Comparison of ENCODE assay signal across 8 cellular contexts in genomic region chr2:126658316-126658909, GRCh38. TPM values are rescaled to one million over a fixed set of nuclear protein-coding genes. Genes with fewer than 3 reads are reported as not detected.
A peak's percentile ranks its signal among the peaks of the same experiment; 100 is the strongest.
DNase-seq lines count a peak whose midpoint lies in the region; ATAC-seq, FAIRE-seq and TF ChIP-seq lines count a peak whose summit lies in the region.

No MANE protein-coding gene starts in this region.

- H4K91ac ChIP-seq in H1 (replicated peaks; ENCODE audit: insufficient read length, low read length): peak overlapping the region; percentile 72

- H3K79me2 ChIP-seq in H1 (ENCODE audit: control insufficient read depth in 1 of 2, insufficient read depth in 2 of 2, low read length in 2 of 2): no peaks in the 10 kb centered on the region

- ATAC-seq in GM19455 (IDR thresholded peaks at IDR 0.05; ENCODE audit: unreplicated experiment) (peak; percentile 17), HG03457 (IDR thresholded peaks at IDR 0.05; ENCODE audit: unreplicated experiment) (peak; percentile 4), HG03520 (IDR thresholded peaks at IDR 0.05; ENCODE audit: unreplicated experiment) (no peak), GM18858 (IDR thresholded peaks at IDR 0.05; ENCODE audit: unreplicated experiment) (no peak)

- H3K36me3 ChIP-seq in H1 (ENCODE audit: control insufficient read depth in 2 of 4, insufficient read depth in 4 of 4, low read length in 3 of 4) (no peaks in the 10 kb centered on the region), small intestine (ENCODE audit: control insufficient read depth in 2 of 2, insufficient read depth in 2 of 2, low read length in 2 of 2) (no peaks in the 10 kb centered on the region)

- POLR2A ChIA-PET in H1 (lab: Charles Lee; ENCODE audit: partially characterized antibody): interaction anchor here (2.0 to 2.1 kb wide), 2 partner anchors 9 to 15 kb away, joined by 5 to 6 read pairs; no protein-coding TSS in a partner anchor

- no peak overlapping the region for H2AFZ ChIP-seq in H1 (ENCODE audit: low read length)

- no peak overlapping the region for H3K14ac ChIP-seq in H1 (ENCODE audit: insufficient read length)

- no peak overlapping the region for H2BK15ac ChIP-seq in H1 (ENCODE audit: low read length)

- H3K4me3 ChIP-seq in H1 (ENCODE audit: extremely low read depth in 1 of 4, insufficient read depth in 2 of 4, low read depth in 3 of 4, low read length in 4 of 4) (peak overlapping the region in 2 of 4 experiments; percentile 18 to 62; a peak in 2 of 8 replicates), small intestine (ENCODE audit: low read depth in 1 of 2, low read length in 2 of 2) (no peak overlapping the region)

- H2BK5ac ChIP-seq in H1 (ENCODE audit: low read depth, low read length): peak overlapping the region; percentile 13; the same call in 1 of the 2 replicates

- no peak overlapping the region; a peak in 1 of 7 replicates for H3K9ac ChIP-seq in H1 (replicated peaks in 1 of 4; ENCODE audit: extremely low read depth in 1 of 4, low read depth in 3 of 4, low read length in 3 of 4)

- H3K4me2 ChIP-seq in H1 (ENCODE audit: insufficient read depth in 1 of 2, low read depth in 2 of 2, low read length in 2 of 2): peak overlapping the region; percentile 72 to 86; a peak in 3 of 4 replicates

- FAIRE-seq in H1 (lab: Jason Lieb, UNC) (no peak), small intestine (lab: Jason Lieb, UNC) (no peak)

- TF ChIP-seq RAD21 in H1 (IDR thresholded peaks at IDR 0.05 in 1 of 2, conservative IDR thresholded peaks at IDR 0.05 in 1 of 2; ENCODE audit: low read depth in 2 of 2, low read length in 2 of 2): no peak

- H3K27ac ChIP-seq in H1 (ENCODE audit: low read depth, low read length): no peak overlapping the region
- H3K27ac ChIP-seq in small intestine (ENCODE audit: low read depth in 1 of 2, low read length in 1 of 2): peak overlapping the region; percentile 74 to 89

- H3K18ac ChIP-seq in H1 (ENCODE audit: extremely low read depth, low read length): peak overlapping the region; percentile 10; the same call in 1 of the 2 replicates

- no peak overlapping the region for H4K8ac ChIP-seq in H1 (ENCODE audit: extremely low read depth, insufficient read depth, low read length)

- TF ChIP-seq EP300 in H1 (IDR thresholded peaks at IDR 0.05; ENCODE audit: borderline replicate concordance in 1 of 2, low read depth in 2 of 2, low read length in 2 of 2): no peak

- H3K9me3 ChIP-seq in H1 (ENCODE audit: insufficient read depth in 2 of 2, low read depth in 1 of 2, low read length in 1 of 2): no peaks in the 10 kb centered on the region
- H3K9me3 ChIP-seq in small intestine (ENCODE audit: control insufficient read depth, low read depth): no peaks in the 10 kb centered on the region

- no peak for TF ChIP-seq POLR2A in H1 (IDR thresholded peaks at IDR 0.05; ENCODE audit: control extremely low read depth in 1 of 2, low read depth in 2 of 2, low read length in 2 of 2)

- CTCF ChIA-PET in H1 (lab: Charles Lee; ENCODE audit: partially characterized antibody): no interaction called here

- H3K56ac ChIP-seq in H1 (replicated peaks; ENCODE audit: insufficient read length, low read depth, low read length): no peak overlapping the region

- DNase-seq in H1 (ENCODE audit: low read depth in 1 of 2, low spot score in 2 of 2) (no peak), small intestine (no peak), iPS-NIHi11 (ENCODE audit: low spot score) (no peak), NCI-H2029 (lab: John Stamatoyannopoulos, UW) (no peak)

- TF ChIP-seq CTCF in H1 (IDR thresholded peaks at IDR 0.05; ENCODE audit: control extremely low read depth in 1 of 3, insufficient read depth in 1 of 3, low read depth in 1 of 3, low read length in 3 of 3): no peak

- H3K23me2 ChIP-seq in H1 (ENCODE audit: low read depth, low read length): peaks cover 11% of the 10 kb centered on the region

- H4K20me1 ChIP-seq in H1 (replicated peaks in 1 of 2; ENCODE audit: control insufficient read depth in 1 of 2, insufficient read depth in 2 of 2, low read length in 2 of 2): peaks cover 0 to 2% of the 10 kb centered on the region in 2 experiments

- H4K5ac ChIP-seq in H1 (ENCODE audit: insufficient read length, low read depth, low read length): no peak overlapping the region

- H2BK20ac ChIP-seq in H1 (ENCODE audit: low read length): peak overlapping the region; percentile 40; the same call in 1 of the 2 replicates

- H3K27me3 ChIP-seq in H1 (replicated peaks in 1 of 4; ENCODE audit: control insufficient read depth in 3 of 4, extremely low read depth in 1 of 4, insufficient read depth in 3 of 4, low read length in 3 of 4): peaks cover 0 to 10% (median 8%) of the 10 kb centered on the region in 4 experiments; a peak in 4 of 7 replicates
- no peaks in the 10 kb centered on the region for H3K27me3 ChIP-seq in small intestine (ENCODE audit: control insufficient read depth in 2 of 2, insufficient read depth in 2 of 2, low read length in 2 of 2)

- H3K4me1 ChIP-seq in H1 (replicated peaks in 1 of 4; ENCODE audit: control insufficient read depth in 3 of 4, insufficient read depth in 4 of 4, low read length in 3 of 4) (peaks cover 16 to 31% (median 21%) of the 10 kb centered on the region in 4 experiments), small intestine (ENCODE audit: control insufficient read depth in 2 of 2, insufficient read depth in 1 of 2, low read depth in 1 of 2, low read length in 1 of 2) (no peaks in the 10 kb centered on the region)

- peak overlapping the region; percentile 94; the same call in 1 of the 2 replicates for H2BK12ac ChIP-seq in H1 (ENCODE audit: low read depth, low read length)

- 89% methylated on average over 2 of the region's 2 CpGs; no CpG with 5 or more reads in 1 of the 2 experiments for WGBS in H1 (ENCODE audit: extremely low coverage in 1 of 2, insufficient coverage in 1 of 2, insufficient read length in 1 of 2, insufficient replicate concordance in 2 of 2, low coverage in 1 of 2, low lambda C conversion rate in 2 of 2, missing lambda C conversion rate in 1 of 2), 2 experiments
- 72 to 80% (median 77%) methylated on average over 2 of the region's 2 CpGs for WGBS in small intestine, 3 donors

- peak overlapping the region; percentile 76 for H2BK120ac ChIP-seq in H1 (replicated peaks; ENCODE audit: low read depth, low read length)

- H3K23ac ChIP-seq in H1 (ENCODE audit: insufficient read length): no peak overlapping the region

- H3K79me1 ChIP-seq in H1 (ENCODE audit: low read depth, low read length): no peaks in the 10 kb centered on the region

- H3K4ac ChIP-seq in H1 (replicated peaks; ENCODE audit: insufficient read length, low read depth, low read length): no peak overlapping the region

- H2AK5ac ChIP-seq in H1 (ENCODE audit: low read depth, low read length): peak overlapping the region; percentile 92; the same call in 1 of the 2 replicates

TF ChIP-seq in H1, 55 proteins besides CTCF, POLR2A, EP300 and RAD21:
- TF ChIP-seq SRF (IDR thresholded peaks at IDR 0.05; ENCODE audit: low read depth, low read length) (no peak), YY1 (IDR thresholded peaks at IDR 0.05; ENCODE audit: low read depth, low read length) (no peak), KDM4A (IDR thresholded peaks at IDR 0.05; ENCODE audit: low read depth, low read length, severe bottlenecking) (no peak), MAX (IDR thresholded peaks at IDR 0.05) (no peak), TAF1 (IDR thresholded peaks at IDR 0.05; ENCODE audit: low read depth, low read length) (no peak), GTF2F1 (IDR thresholded peaks at IDR 0.05; ENCODE audit: borderline replicate concordance, low read depth, low read length) (no peak), KDM5A (IDR thresholded peaks at IDR 0.05; ENCODE audit: low read length) (no peak), ATF3 (IDR thresholded peaks at IDR 0.05; ENCODE audit: insufficient read depth, low read depth, low read length) (no peak), SIX5 (IDR thresholded peaks at IDR 0.05; ENCODE audit: low read depth, low read length) (no peak), HDAC6 (IDR thresholded peaks at IDR 0.05; ENCODE audit: low read depth, low read length) (no peak), TBP (IDR thresholded peaks at IDR 0.05; ENCODE audit: low read depth, low read length) (no peak), EZH2 (IDR thresholded peaks at IDR 0.05; ENCODE audit: low read depth, low read length, severe bottlenecking) (no peak), GABPA (IDR thresholded peaks at IDR 0.05; ENCODE audit: borderline replicate concordance, insufficient read depth, low read length) (no peak)

RNA-seq across cellular contexts. Expression of gene GYPC, which starts 2.5 kb away (rescaled TPM):
- 26.7 and 26.8 TPM in 2 replicates for total RNA-seq in H1 (2021; fragmentation: NEBNext Ultra II Directional; extraction: Animal tissue kit (Norgen Biotek cat#: 25700))
- polyA plus RNA-seq in H1 (2011; rRNA removed): 53.6 and 55.1 TPM in 2 replicates
- 48.8 TPM for polyA plus RNA-seq in H1 (2011; cell fraction: cytosol; rRNA removed)
- 43.8 TPM for polyA plus RNA-seq in H1 (2011; cell fraction: nucleus; rRNA removed)
- 35.4 to 41.6 TPM (median 39.4 TPM) in 4 replicates for polyA plus RNA-seq in H1 (2012, experiment 1 of 2)
- 37.6 TPM for polyA plus RNA-seq in H1 (2012, experiment 2 of 2)
- polyA plus RNA-seq in H1 (2013, experiment 1 of 2): 19.9 TPM
- 21.6 TPM for polyA plus RNA-seq in H1 (2013, experiment 2 of 2)
- polyA minus RNA-seq in H1 (2011; rRNA and poly(A)+ RNA removed): 30.0 and 32.2 TPM in 2 replicates
- 10.3 TPM for polyA minus RNA-seq in H1 (2011; cell fraction: cytosol; rRNA and poly(A)+ RNA removed)
- polyA minus RNA-seq in H1 (2011; cell fraction: nucleus; rRNA and poly(A)+ RNA removed): 11.7 TPM
- polyA plus RNA-seq in small intestine: 10 to 100 TPM in 2 of 3 donors, 1 to 10 TPM in 1; 4.5 to 50.5 (median 43.9) TPM

Comparison
In these comparisons a context has a peak if more than half of its experiments do, and no peak if none do; other contexts are left out.
1. ATAC-seq: peak in GM19455 (single experiment) and HG03457 (single experiment); none in HG03520 (single experiment) and GM18858 (single experiment).